21 cellular contexts compared by ENCODE assay signal in the genomic region with DNA sequence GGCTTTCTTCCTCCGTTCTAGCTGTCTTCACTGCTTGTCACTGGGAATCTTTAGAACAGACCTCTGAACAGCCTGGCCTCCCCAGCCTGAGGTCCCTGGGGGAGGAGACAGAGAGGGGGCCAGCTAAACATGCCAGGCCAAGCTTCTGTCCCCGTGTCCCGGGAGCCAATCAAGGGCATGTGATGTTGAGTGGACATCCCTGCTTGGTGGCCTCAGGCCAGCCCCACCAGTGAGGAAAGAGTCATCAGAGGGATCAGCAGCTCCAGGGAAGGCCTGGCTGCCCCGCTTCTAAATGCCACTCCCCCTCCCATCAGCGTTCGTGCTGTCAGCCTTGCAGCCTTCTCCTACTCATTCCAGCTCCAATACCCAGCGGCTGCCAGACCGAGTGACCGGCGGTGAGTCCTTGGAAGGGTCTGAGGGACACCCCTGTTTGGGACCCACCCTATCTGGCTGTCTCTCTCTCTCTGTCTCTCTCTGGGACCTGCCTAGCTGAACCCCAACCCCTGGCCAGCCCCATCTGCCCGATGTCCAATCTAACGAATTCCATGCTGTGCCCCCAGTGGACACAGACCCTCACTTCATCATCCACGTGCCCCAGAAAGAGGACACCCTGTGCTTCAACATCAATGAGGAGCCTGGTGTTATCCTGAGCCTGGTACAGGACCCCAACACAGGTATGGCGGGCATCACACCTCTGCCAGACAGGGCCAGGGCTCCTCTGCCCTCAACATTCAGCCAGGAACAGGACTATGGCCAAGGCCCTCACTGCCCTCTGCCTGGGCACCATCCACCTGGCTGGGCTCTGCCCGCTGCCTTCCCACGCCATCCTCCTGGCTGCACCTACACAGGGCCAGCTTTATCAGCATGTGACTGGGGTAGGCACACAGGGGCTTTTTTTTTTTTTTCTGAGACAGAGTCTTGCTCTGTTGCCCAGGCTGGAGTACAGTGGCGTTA. TPM values are rescaled to one million over a fixed set of nuclear protein-coding genes. Genes with fewer than 3 reads are reported as not detected.
A peak's percentile ranks its signal among the peaks of the same experiment; 100 is the strongest.
DNase-seq lines count a peak whose midpoint lies in the region; ATAC-seq, FAIRE-seq and TF ChIP-seq lines count a peak whose summit lies in the region.
"Had no signal": no experiment of that assay in that cellular context is flagged by ENCODE, and none has a peak within 500 bp of the region (broad histone marks: within the 10 kb centered on the region; RNA-seq: fewer than 3 reads in every experiment).

No MANE protein-coding gene starts in this region.

- H3K4me3 Mint-ChIP-seq in activated naive CD8-positive, alpha-beta T cell treated with anti-CD3 and anti-CD28 coated beads, Interleukin-2, amount 10 ng/mL, durations not matched to agents 7 days and 5 days = no peak overlapping the region
- H3K4me3 Mint-ChIP-seq in activated naive CD8-positive, alpha-beta T cell treated with anti-CD3 and anti-CD28 coated beads for 36 hours = no peak overlapping the region
- no peak overlapping the region for H3K4me3 Mint-ChIP-seq in chondrocyte (ENCODE audit: unreplicated experiment)
- H3K4me3 Mint-ChIP-seq: naive thymus-derived CD8-positive, alpha-beta T cell; stimulated activated memory B cell treated with anti-CD40 and anti-IgM and Interleukin-4, amounts not matched to agents 10 μg/mL and 1 μg/mL and 100 μg/mL, for 72 hours had no signal

- no peak for DNase-seq in activated naive CD8-positive, alpha-beta T cell treated with anti-CD3 and anti-CD28 coated beads, Interleukin-2, amount 10 ng/mL, durations not matched to agents 7 days and 5 days
- DNase-seq in activated naive CD8-positive, alpha-beta T cell treated with anti-CD3 and anti-CD28 coated beads for 36 hours = no peak
- peak; percentile 81 for DNase-seq in chondrocyte (ENCODE audit: low spot score)
- peak; percentile 67 for DNase-seq in kidney
- peak; percentile 62 for DNase-seq in sigmoid colon
- DNase-seq in HUDEP-2 (lab: John Stamatoyannopoulos, UW; ENCODE audit: unreplicated experiment in 76 of 76) = no peak
- no peak for DNase-seq in stimulated activated CD4-positive, alpha-beta T cell treated with anti-CD3 and anti-CD28 coated beads, Interleukin-12 subunit alpha, Interleukin-12 subunit beta, amount 100 ng/mL, for 4 hours
- DNase-seq: activated CD4-positive, alpha-beta T cell treated with anti-CD3 and anti-CD28 coated beads for 48 hours; activated naive CD4-positive, alpha-beta T cell treated with Interleukin-2 at 50 U/mL for 16 hours; cortex of kidney; MV-4-11; NCI-H187 treated with DMSO at 0.1 percent for 48 hours; RPMI8226; thyroid gland had no signal

- TF ChIP-seq POLR2A in sigmoid colon (IDR thresholded peaks at IDR 0.05) = no peak

- no peak for FAIRE-seq in kidney (lab: Jason Lieb, UNC)

- ATAC-seq in activated naive CD8-positive, alpha-beta T cell treated with anti-CD3 and anti-CD28 coated beads, Interleukin-2, amount 10 ng/mL, durations not matched to agents 7 days and 5 days (ENCODE audit: low read depth) = no peak
- ATAC-seq in GM18873 (IDR thresholded peaks at IDR 0.05; ENCODE audit: low FRiP score, unreplicated experiment) = no peak
- ATAC-seq: naive thymus-derived CD8-positive, alpha-beta T cell; stimulated activated memory B cell treated with anti-CD40 and anti-IgM and Interleukin-4, amounts not matched to agents 10 μg/mL and 1 μg/mL and 100 μg/mL, for 72 hours had no signal

- peak overlapping the region; percentile 38 for H3K27ac Mint-ChIP-seq in activated naive CD8-positive, alpha-beta T cell treated with anti-CD3 and anti-CD28 coated beads, Interleukin-2, amount 10 ng/mL, durations not matched to agents 7 days and 5 days
- H3K27ac Mint-ChIP-seq in activated naive CD8-positive, alpha-beta T cell treated with anti-CD3 and anti-CD28 coated beads for 36 hours = no peak overlapping the region
- H3K27ac Mint-ChIP-seq in chondrocyte (ENCODE audit: unreplicated experiment) = no peak overlapping the region
- H3K27ac Mint-ChIP-seq: stimulated activated memory B cell treated with anti-CD40 and anti-IgM and Interleukin-4, amounts not matched to agents 10 μg/mL and 1 μg/mL and 100 μg/mL, for 72 hours had no signal

- H3K4me3 ChIP-seq in kidney (ENCODE audit: low read length in 2 of 2) = no peak overlapping the region
- H3K4me3 ChIP-seq in sigmoid colon = no peak overlapping the region
- H3K4me3 ChIP-seq: psoas muscle, thyroid gland had no signal

- POLR2A ChIA-PET in activated naive CD8-positive, alpha-beta T cell treated with anti-CD3 and anti-CD28 coated beads, Interleukin-2, amount 10 ng/mL, durations not matched to agents 7 days and 5 days (lab: Charles Lee) = no interaction called here

- H3K36me3 ChIP-seq in kidney (ENCODE audit: control insufficient read depth in 1 of 2, insufficient read depth in 2 of 2, low read length in 2 of 2) (no peaks in the 10 kb centered on the region), sigmoid colon (no peaks in the 10 kb centered on the region)
- H3K36me3 ChIP-seq: thyroid gland had no signal

- TF ChIP-seq CTCF in chondrocyte (IDR thresholded peaks at IDR 0.05) = no peak
- TF ChIP-seq CTCF in kidney (IDR thresholded peaks at IDR 0.05; ENCODE audit: borderline replicate concordance, extremely low read depth, insufficient read depth) = no peak
- no peak for TF ChIP-seq CTCF in sigmoid colon (IDR thresholded peaks at IDR 0.05)

- H3K27ac ChIP-seq in kidney (ENCODE audit: low read depth in 2 of 2, low read length in 2 of 2) (no peak overlapping the region), sigmoid colon (no peak overlapping the region)
- H3K27ac ChIP-seq: 22Rv1, C4-2B, psoas muscle, thyroid gland had no signal

- no peak for TF ChIP-seq EP300 in sigmoid colon (IDR thresholded peaks at IDR 0.05)

- H3K27me3 ChIP-seq in sigmoid colon = no peaks in the 10 kb centered on the region
- H3K27me3 ChIP-seq: thyroid gland had no signal

- H3K36me3 Mint-ChIP-seq in activated naive CD8-positive, alpha-beta T cell treated with anti-CD3 and anti-CD28 coated beads, Interleukin-2, amount 10 ng/mL, durations not matched to agents 7 days and 5 days = no peaks in the 10 kb centered on the region
- H3K36me3 Mint-ChIP-seq in activated naive CD8-positive, alpha-beta T cell treated with anti-CD3 and anti-CD28 coated beads for 36 hours = no peaks in the 10 kb centered on the region
- no peaks in the 10 kb centered on the region for H3K36me3 Mint-ChIP-seq in chondrocyte (ENCODE audit: low read depth)
- H3K36me3 Mint-ChIP-seq: naive thymus-derived CD8-positive, alpha-beta T cell; stimulated activated memory B cell treated with anti-CD40 and anti-IgM and Interleukin-4, amounts not matched to agents 10 μg/mL and 1 μg/mL and 100 μg/mL, for 72 hours had no signal

- intact Hi-C loops in kidney (cut with DNase I) (no loop called here), sigmoid colon (cut with DNase I) (no loop called here)

- no peaks in the 10 kb centered on the region for H3K9me3 ChIP-seq in kidney (ENCODE audit: control insufficient read depth in 1 of 2, low read length in 2 of 2)
- no peaks in the 10 kb centered on the region for H3K9me3 ChIP-seq in sigmoid colon
- H3K9me3 ChIP-seq: psoas muscle, thyroid gland had no signal

- peaks cover 2% of the 10 kb centered on the region for H3K27me3 Mint-ChIP-seq in activated naive CD8-positive, alpha-beta T cell treated with anti-CD3 and anti-CD28 coated beads, Interleukin-2, amount 10 ng/mL, durations not matched to agents 7 days and 5 days
- no peaks in the 10 kb centered on the region for H3K27me3 Mint-ChIP-seq in activated naive CD8-positive, alpha-beta T cell treated with anti-CD3 and anti-CD28 coated beads for 36 hours
- H3K27me3 Mint-ChIP-seq in chondrocyte (ENCODE audit: low read depth) = peaks cover 6% of the 10 kb centered on the region

- H3K4me1 ChIP-seq in kidney (ENCODE audit: control insufficient read depth in 1 of 2, insufficient read depth in 1 of 2, low read depth in 1 of 2, low read length in 2 of 2) = no peaks in the 10 kb centered on the region
- no peaks in the 10 kb centered on the region for H3K4me1 ChIP-seq in sigmoid colon
- H3K4me1 ChIP-seq: psoas muscle, thyroid gland had no signal

- WGBS in sigmoid colon, 2 donors = 77 to 81% methylated on average over 17 of the region's 17 CpGs

- no peak overlapping the region for H3K9ac ChIP-seq in kidney (ENCODE audit: low read length in 2 of 2)

- no peaks in the 10 kb centered on the region for H3K4me1 Mint-ChIP-seq in activated naive CD8-positive, alpha-beta T cell treated with anti-CD3 and anti-CD28 coated beads, Interleukin-2, amount 10 ng/mL, durations not matched to agents 7 days and 5 days
- H3K4me1 Mint-ChIP-seq in activated naive CD8-positive, alpha-beta T cell treated with anti-CD3 and anti-CD28 coated beads for 36 hours = no peaks in the 10 kb centered on the region
- H3K4me1 Mint-ChIP-seq in chondrocyte (ENCODE audit: low read depth) = no peaks in the 10 kb centered on the region
- H3K4me1 Mint-ChIP-seq: stimulated activated memory B cell treated with anti-CD40 and anti-IgM and Interleukin-4, amounts not matched to agents 10 μg/mL and 1 μg/mL and 100 μg/mL, for 72 hours had no signal

- no peaks in the 10 kb centered on the region for H3K9me3 Mint-ChIP-seq in activated naive CD8-positive, alpha-beta T cell treated with anti-CD3 and anti-CD28 coated beads, Interleukin-2, amount 10 ng/mL, durations not matched to agents 7 days and 5 days
- no peaks in the 10 kb centered on the region for H3K9me3 Mint-ChIP-seq in activated naive CD8-positive, alpha-beta T cell treated with anti-CD3 and anti-CD28 coated beads for 36 hours
- H3K9me3 Mint-ChIP-seq in chondrocyte (ENCODE audit: low read depth) = no peaks in the 10 kb centered on the region
- H3K9me3 Mint-ChIP-seq: naive thymus-derived CD8-positive, alpha-beta T cell; stimulated activated memory B cell treated with anti-CD40 and anti-IgM and Interleukin-4, amounts not matched to agents 10 μg/mL and 1 μg/mL and 100 μg/mL, for 72 hours had no signal

RNA-seq across cellular contexts. Expression of gene ITIH3, which starts 6.6 kb away (rescaled TPM):
- total RNA-seq in activated naive CD8-positive, alpha-beta T cell treated with anti-CD3 and anti-CD28 coated beads, Interleukin-2, amount 10 ng/mL, durations not matched to agents 7 days and 5 days = not detected
- total RNA-seq in activated naive CD8-positive, alpha-beta T cell treated with anti-CD3 and anti-CD28 coated beads for 36 hours = not detected
- total RNA-seq in chondrocyte (3.5 to 17.8 TPM (median 16.9 TPM) in 3 replicates), kidney (2.3 TPM), sigmoid colon (1 to 10 TPM in 1 of 4 donors, under 1 TPM in 2, not detected in 1; 0.14 to 2.3 (median 0.36) TPM)
- polyA plus RNA-seq in kidney (ENCODE audit: insufficient read depth, low read depth, low replicate concordance) (2.1 TPM), sigmoid colon (under 1 TPM in 1 of 3 donors, not detected in 2; 0.95 TPM)
- total RNA-seq: naive thymus-derived CD8-positive, alpha-beta T cell had no signal

RNA-seq across cellular contexts. Expression of gene ITIH1, which starts 10.6 kb away (rescaled TPM):
- total RNA-seq in activated naive CD8-positive, alpha-beta T cell treated with anti-CD3 and anti-CD28 coated beads, Interleukin-2, amount 10 ng/mL, durations not matched to agents 7 days and 5 days = not detected
- total RNA-seq in activated naive CD8-positive, alpha-beta T cell treated with anti-CD3 and anti-CD28 coated beads for 36 hours = not detected
- total RNA-seq in chondrocyte = not detected in 3 replicates
- total RNA-seq in kidney = 0.22 TPM
- polyA plus RNA-seq in kidney (ENCODE audit: insufficient read depth, low read depth, low replicate concordance) = not detected
- total RNA-seq in sigmoid colon = not detected
- under 1 TPM in 1 of 3 donors, not detected in 2; 0.85 TPM for polyA plus RNA-seq in sigmoid colon
- total RNA-seq: lung microvascular endothelial cell; naive thymus-derived CD8-positive, alpha-beta T cell; psoas muscle; thyroid gland had no signal
- polyA plus RNA-seq: naive thymus-derived CD8-positive, alpha-beta T cell had no signal

RNA-seq across cellular contexts. Expression of gene NEK4, which starts 17.2 kb away (rescaled TPM):
- 10 to 100 TPM; 22.4 to 25.1 TPM for total RNA-seq in activated naive CD8-positive, alpha-beta T cell treated with anti-CD3 and anti-CD28 coated beads, Interleukin-2, amount 10 ng/mL, durations not matched to agents 7 days and 5 days
- total RNA-seq in activated naive CD8-positive, alpha-beta T cell treated with anti-CD3 and anti-CD28 coated beads for 36 hours = 10 to 100 TPM; 29.4 to 29.7 TPM
- total RNA-seq in chondrocyte = 11.3 to 15.6 TPM (median 11.6 TPM) in 3 replicates
- 27.9 TPM for total RNA-seq in kidney
- 5.5 TPM for polyA plus RNA-seq in kidney (ENCODE audit: insufficient read depth, low read depth, low replicate concordance)
- total RNA-seq in sigmoid colon = 10 to 100 TPM; 17.1 to 19.4 (median 19.0) TPM
- polyA plus RNA-seq in sigmoid colon = 10 to 100 TPM in 2 of 3 donors, 1 to 10 TPM in 1; 7.4 to 11.4 (median 10.7) TPM

RNA-seq across cellular contexts. Expression of gene ITIH4, which starts 42.5 kb away (rescaled TPM):
- total RNA-seq in activated naive CD8-positive, alpha-beta T cell treated with anti-CD3 and anti-CD28 coated beads, Interleukin-2, amount 10 ng/mL, durations not matched to agents 7 days and 5 days = 10 to 100 TPM; 29.2 to 30.7 TPM
- 1 to 10 TPM; 4.8 to 6.8 TPM for total RNA-seq in activated naive CD8-positive, alpha-beta T cell treated with anti-CD3 and anti-CD28 coated beads for 36 hours
- 5.2 to 8.3 TPM (median 6.3 TPM) in 3 replicates for total RNA-seq in chondrocyte
- 15.4 TPM for total RNA-seq in kidney
- polyA plus RNA-seq in kidney (ENCODE audit: insufficient read depth, low read depth, low replicate concordance) = 12.9 TPM
- total RNA-seq in sigmoid colon = 10 to 100 TPM in 1 of 4 donors, 1 to 10 TPM in 3; 2.5 to 12.2 (median 6.7) TPM
- polyA plus RNA-seq in sigmoid colon = 1 to 10 TPM in 1 of 3 donors, not detected in 2; 5.4 TPM

RNA-seq across cellular contexts. Expression of gene MUSTN1, which starts 46.9 kb away (rescaled TPM):
- 1 to 10 TPM; 1.3 to 1.9 TPM for total RNA-seq in activated naive CD8-positive, alpha-beta T cell treated with anti-CD3 and anti-CD28 coated beads, Interleukin-2, amount 10 ng/mL, durations not matched to agents 7 days and 5 days
- 1 to 10 TPM in 1 of 2 experiments, under 1 TPM in 1; 0.91 to 1.0 TPM for total RNA-seq in activated naive CD8-positive, alpha-beta T cell treated with anti-CD3 and anti-CD28 coated beads for 36 hours
- total RNA-seq in chondrocyte = 1.4 to 9.2 TPM (median 6.9 TPM) in 3 replicates
- 18.6 TPM for total RNA-seq in kidney
- 47.8 TPM for polyA plus RNA-seq in kidney (ENCODE audit: insufficient read depth, low read depth, low replicate concordance)
- total RNA-seq in sigmoid colon = 10 to 100 TPM in 1 of 4 donors, 1 to 10 TPM in 3; 4.2 to 12.7 (median 6.9) TPM
- polyA plus RNA-seq in sigmoid colon = 10 to 100 TPM in 1 of 3 donors, 1 to 10 TPM in 1, not detected in 1; 7.2 to 11.1 TPM

Comparison
In these comparisons a context has a peak if more than half of its experiments do, and no peak if none do; other contexts are left out.
1. DNase-seq: peak in chondrocyte (single experiment), kidney (single experiment) and sigmoid colon (single experiment); none in activated naive CD8-positive, alpha-beta T cell treated with anti-CD3 and anti-CD28 coated beads, Interleukin-2, amount 10 ng/mL, durations not matched to agents 7 days and 5 days (single experiment), activated naive CD8-positive, alpha-beta T cell treated with anti-CD3 and anti-CD28 coated beads for 36 hours (single experiment), HUDEP-2 (0 of 76) and stimulated activated CD4-positive, alpha-beta T cell treated with anti-CD3 and anti-CD28 coated beads, Interleukin-12 subunit alpha, Interleukin-12 subunit beta, amount 100 ng/mL, for 4 hours (single experiment).